Comparison of ENCODE assay signal across 1 cellular context in the genomic region with DNA sequence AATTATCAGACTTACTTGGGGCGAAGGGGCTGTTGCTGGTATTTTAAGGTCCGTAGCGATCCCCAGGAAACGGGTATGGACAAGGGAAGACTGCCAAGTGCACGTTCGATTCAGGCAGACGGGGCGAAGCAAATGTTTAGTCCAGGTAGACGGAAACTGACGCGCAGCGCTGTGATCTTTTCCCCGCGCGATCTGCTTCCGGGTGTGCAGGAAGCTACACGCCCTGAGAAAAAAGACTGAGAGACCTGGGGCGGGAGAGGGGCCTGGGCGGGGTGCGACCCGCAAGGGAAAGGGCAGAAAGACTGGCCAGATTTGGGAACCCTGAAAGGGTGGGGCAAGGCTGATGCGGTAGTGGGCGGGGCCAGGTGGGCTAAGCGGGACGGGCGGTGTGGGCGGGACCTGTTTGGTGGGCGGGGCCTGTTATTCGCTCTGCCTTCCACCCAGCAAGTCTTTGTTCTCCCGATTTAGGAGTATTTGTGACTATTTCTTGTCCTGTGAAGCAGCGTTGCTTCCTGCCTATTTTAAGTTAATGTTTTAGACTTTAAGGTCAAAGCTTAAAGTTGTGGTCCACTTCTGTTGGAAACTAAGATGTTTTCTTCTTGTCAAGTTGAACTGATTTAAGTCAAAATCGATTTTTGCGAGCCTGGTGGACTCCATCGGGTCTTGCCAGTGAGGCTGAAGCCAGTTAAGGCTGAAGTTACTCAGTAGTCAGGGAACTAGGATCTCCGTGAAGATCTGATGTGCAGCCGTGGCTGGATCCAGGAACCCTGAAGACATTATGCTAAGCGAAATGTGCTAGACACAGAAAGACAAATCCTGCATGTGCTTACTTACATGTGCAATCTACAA.
A peak's percentile ranks its signal among the peaks of the same experiment; 100 is the strongest.
TF ChIP-seq lines count a peak whose summit lies in the region.

TSS of gene ZNF836 (minus strand) at position 301 of the 849 bp plus-strand sequence. CDS start 3,549 bp downstream, outside the sequence.

TF ChIP-seq in K562, 482 proteins besides CTCF, POLR2A, EP300 and RAD21 (continued from another document):
- TF ChIP-seq ZBTB40 (IDR thresholded peaks at IDR 0.05) (peak; percentile 58), ZBTB40 (CRISPR knock-in tag; IDR thresholded peaks at IDR 0.05) (no peak), ERF (CRISPR knock-in tag; IDR thresholded peaks at IDR 0.05) (no peak), SAFB (IDR thresholded peaks at IDR 0.05; ENCODE audit: borderline replicate concordance, low read depth, low read length) (no peak), ZKSCAN1 (IDR thresholded peaks at IDR 0.05; ENCODE audit: low read depth, low read length) (no peak), JUN (IDR thresholded peaks at IDR 0.05; ENCODE audit: borderline replicate concordance, low read depth, low read length) (no peak), JUN (CRISPR knock-in tag; IDR thresholded peaks at IDR 0.05; ENCODE audit: borderline replicate concordance) (no peak), TAL1 (IDR thresholded peaks at IDR 0.05) (no peak), HLTF (IDR thresholded peaks at IDR 0.05) (no peak), NELFE (IDR thresholded peaks at IDR 0.05; ENCODE audit: insufficient read depth, insufficient read length) (no peak)
- TF ChIP-seq, protein P1, sequence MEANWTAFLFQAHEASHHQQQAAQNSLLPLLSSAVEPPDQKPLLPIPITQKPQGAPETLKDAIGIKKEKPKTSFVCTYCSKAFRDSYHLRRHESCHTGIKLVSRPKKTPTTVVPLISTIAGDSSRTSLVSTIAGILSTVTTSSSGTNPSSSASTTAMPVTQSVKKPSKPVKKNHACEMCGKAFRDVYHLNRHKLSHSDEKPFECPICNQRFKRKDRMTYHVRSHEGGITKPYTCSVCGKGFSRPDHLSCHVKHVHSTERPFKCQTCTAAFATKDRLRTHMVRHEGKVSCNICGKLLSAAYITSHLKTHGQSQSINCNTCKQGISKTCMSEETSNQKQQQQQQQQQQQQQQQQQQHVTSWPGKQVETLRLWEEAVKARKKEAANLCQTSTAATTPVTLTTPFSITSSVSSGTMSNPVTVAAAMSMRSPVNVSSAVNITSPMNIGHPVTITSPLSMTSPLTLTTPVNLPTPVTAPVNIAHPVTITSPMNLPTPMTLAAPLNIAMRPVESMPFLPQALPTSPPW (CRISPR knock-in tag; IDR thresholded peaks at IDR 0.05): peak; percentile 48; the same call in 1 of the 2 replicates
